ENCODE assay signal across 2 cellular contexts in the genomic region with DNA sequence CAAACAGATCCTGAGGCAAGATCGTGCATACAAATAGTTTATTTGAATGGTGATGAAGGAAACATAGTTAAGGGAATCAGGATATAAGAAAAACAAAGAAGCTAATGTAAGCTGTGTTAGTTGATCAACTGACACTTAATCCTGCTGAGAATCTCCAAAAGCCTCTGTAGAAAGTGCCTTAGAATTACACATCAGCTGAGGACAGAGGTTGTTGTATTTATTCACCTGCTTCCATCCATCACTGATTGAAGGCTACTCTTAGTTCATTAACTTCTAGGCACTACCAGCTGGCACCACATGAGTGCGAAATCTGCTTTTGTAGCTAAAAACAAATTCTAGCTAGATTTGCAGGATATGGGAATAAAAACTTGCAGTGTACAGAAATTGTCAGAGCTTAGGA.
TF ChIP-seq lines count a peak whose summit lies in the region.

No MANE protein-coding gene starts in this region.

TF ChIP-seq in GM23338, 12 proteins besides CTCF, POLR2A, EP300 and RAD21 (continued from another document):
- TF ChIP-seq ZNF462 (CRISPR knock-in tag; IDR thresholded peaks at IDR 0.05) (no peak), JUNB (IDR thresholded peaks at IDR 0.05; ENCODE audit: unreplicated experiment) (no peak)

TF ChIP-seq in H1, 55 proteins besides CTCF, POLR2A, EP300 and RAD21 (continued from another document):
- TF ChIP-seq CHD7 (IDR thresholded peaks at IDR 0.05; ENCODE audit: insufficient replicate concordance, low read length) = no peak
- no peak for TF ChIP-seq TAF7 (optimal IDR thresholded peaks at IDR 0.05; ENCODE audit: borderline replicate concordance, low read depth, low read length)
- no peak for TF ChIP-seq RBBP5 (IDR thresholded peaks at IDR 0.05; ENCODE audit: borderline replicate concordance, low read depth, low read length)
- TF ChIP-seq PHF8 (conservative IDR thresholded peaks at IDR 0.05; ENCODE audit: low read depth, low read length) = no peak
